In the genomic region with DNA sequence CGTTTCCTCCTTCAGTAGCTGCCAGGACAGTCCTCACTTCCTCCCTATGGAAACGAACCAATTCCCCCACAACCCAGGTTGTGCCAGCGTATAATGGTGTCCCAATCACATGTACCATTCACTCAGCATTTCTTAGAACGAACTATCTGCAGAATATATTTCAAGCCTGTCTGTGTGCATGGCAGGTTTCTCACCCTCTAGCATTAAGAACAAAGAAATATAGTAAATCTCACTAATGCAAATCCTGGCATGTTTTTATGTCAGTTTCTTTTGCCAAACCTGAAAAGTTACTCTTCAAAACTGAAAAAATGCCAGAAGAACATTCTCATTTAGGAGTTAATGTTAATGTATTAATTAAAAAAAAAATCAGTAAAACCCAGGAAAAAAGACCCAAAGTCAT, we compare ENCODE assay signal across 16 cellular contexts.
"Had no signal": no experiment of that assay in that cellular context is flagged by ENCODE, and none has a peak within 500 bp of the region (broad histone marks: within the 10 kb centered on the region; RNA-seq: fewer than 3 reads in every experiment).

No MANE protein-coding gene starts in this region.

- H3K27ac ChIP-seq: dorsolateral prefrontal cortex, gastrocnemius medialis, heart right ventricle, sigmoid colon, skin epidermis, upper lobe of right lung had no signal

- H3K9me3 Mint-ChIP-seq: natural killer cell had no signal

- ATAC-seq: gastrocnemius medialis, heart right ventricle, left lobe of liver, natural killer cell, upper lobe of right lung had no signal

- H3K27me3 ChIP-seq: dorsolateral prefrontal cortex, gastrocnemius medialis, heart right ventricle, sigmoid colon, upper lobe of right lung, vagina had no signal

- DNase-seq: cortex of kidney; dorsolateral prefrontal cortex; effector CD8-positive, alpha-beta T cell; gastrocnemius medialis; heart right ventricle; hypothalamus; natural killer cell; posterior cingulate gyrus; sigmoid colon; stimulated activated CD4-positive, alpha-beta T cell treated with anti-CD3 and anti-CD28 coated beads, Interleukin-12 subunit alpha, Interleukin-12 subunit beta, amount 100 ng/mL, for 4 hours; stimulated activated naive CD4-positive, alpha-beta T cell treated with Interleukin-2 at 50 U/mL for 16 hours; upper lobe of right lung had no signal

- H3K36me3 ChIP-seq: gastrocnemius medialis, heart right ventricle, sigmoid colon, upper lobe of right lung, vagina had no signal

- H3K4me1 Mint-ChIP-seq: natural killer cell had no signal

- H3K4me3 ChIP-seq: dorsolateral prefrontal cortex, gastrocnemius medialis, heart right ventricle, sigmoid colon, skin epidermis, upper lobe of right lung, vagina had no signal

- H3K4me3 Mint-ChIP-seq: natural killer cell, neural crest cell had no signal

- H3K4me1 ChIP-seq: gastrocnemius medialis, upper lobe of right lung, vagina had no signal

- H3K9me3 ChIP-seq: gastrocnemius medialis, heart right ventricle, sigmoid colon, upper lobe of right lung, vagina had no signal

- H3K36me3 Mint-ChIP-seq: natural killer cell had no signal

- H3K27ac Mint-ChIP-seq: natural killer cell had no signal
